ENCODE assay signal across 9 cellular contexts in genomic region chr2:236545814-236546480, GRCh38.
A peak's percentile ranks its signal among the peaks of the same experiment; 100 is the strongest.
DNase-seq lines count a peak whose midpoint lies in the region; ATAC-seq and TF ChIP-seq lines count a peak whose summit lies in the region.
"Had no signal": no experiment of that assay in that cellular context is flagged by ENCODE, and none has a peak within 500 bp of the region (broad histone marks: within the 10 kb centered on the region; RNA-seq: fewer than 3 reads in every experiment).

No MANE protein-coding gene starts in this region.

- DNase-seq in GM10266 (ENCODE audit: extremely low spot score) (peak; percentile 61), choroid plexus epithelial cell (ENCODE audit: low read depth) (peak; percentile 43), foreskin melanocyte (no peak), pons (ENCODE audit: low spot score) (no peak), DMS53 treated with DMSO at 0.1 percent for 48 hours (lab: John Stamatoyannopoulos, UW; ENCODE audit: unreplicated experiment) (no peak), DMS114 treated with DMSO at 0.1 percent for 48 hours (lab: John Stamatoyannopoulos, UW; ENCODE audit: unreplicated experiment) (no peak)
- DNase-seq: PC-9 had no signal

- ATAC-seq in GM19467 (IDR thresholded peaks at IDR 0.05; ENCODE audit: unreplicated experiment) = peak; percentile 59
- peak; percentile 52 for ATAC-seq in HG03378 (IDR thresholded peaks at IDR 0.05; ENCODE audit: unreplicated experiment)

- no peak overlapping the region for H3K4me3 ChIP-seq in choroid plexus epithelial cell (ENCODE audit: low read depth, low read length)
- H3K4me3 ChIP-seq: PC-9 had no signal

- no peak for TF ChIP-seq CTCF in GM10266 (IDR thresholded peaks at IDR 0.05; ENCODE audit: control insufficient read depth, insufficient read depth, low read depth, missing control alignments)
- TF ChIP-seq CTCF in choroid plexus epithelial cell (conservative IDR thresholded peaks at IDR 0.05; ENCODE audit: low read depth, low read length) = no peak

Comparison
In these comparisons a context has a peak if more than half of its experiments do, and no peak if none do; other contexts are left out.
1. DNase-seq: peak in GM10266 (single experiment) and choroid plexus epithelial cell (single experiment); none in foreskin melanocyte (single experiment), pons (single experiment), DMS53 treated with DMSO at 0.1 percent for 48 hours (single experiment) and DMS114 treated with DMSO at 0.1 percent for 48 hours (single experiment).